Comparison of ENCODE assay signal across 1 cellular context in the genomic region with DNA sequence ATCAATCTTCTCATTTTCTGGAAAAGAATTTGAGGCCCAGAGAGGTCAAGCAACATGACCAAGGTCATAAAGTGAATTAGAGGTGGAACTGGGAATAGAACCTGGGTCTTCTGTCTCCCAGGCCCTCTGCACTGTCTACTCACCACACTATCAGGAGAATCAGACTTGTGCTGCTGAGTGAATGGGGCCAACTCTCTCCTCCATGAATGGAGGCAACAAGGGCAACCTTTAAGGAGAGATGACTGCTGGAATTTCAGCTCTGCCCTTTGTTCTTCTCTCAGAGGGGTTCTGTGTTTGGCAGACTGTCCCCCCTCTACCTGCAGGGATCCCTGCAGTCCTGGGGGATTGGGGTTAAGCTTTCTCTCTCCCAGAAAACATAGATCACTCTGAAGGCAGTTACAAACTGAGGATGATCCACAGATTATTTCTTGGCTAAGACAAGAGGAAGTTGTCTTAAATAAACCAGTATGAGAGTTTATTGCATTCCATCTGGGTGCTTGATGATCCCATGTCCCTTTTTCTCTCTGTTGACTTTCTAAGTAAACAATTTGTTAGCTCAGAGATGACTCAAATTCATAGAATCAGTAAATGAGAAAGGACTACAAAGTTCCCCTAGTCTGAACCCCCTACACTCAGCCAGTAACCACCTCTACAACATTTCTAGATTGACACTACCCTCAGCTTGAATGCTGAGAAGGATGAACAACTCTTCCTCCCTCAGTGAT.
TF ChIP-seq lines count a peak whose summit lies in the region.

No MANE protein-coding gene starts in this region.

TF ChIP-seq in GM12878, 131 proteins besides CTCF, POLR2A, EP300 and RAD21 (continued from another document and continues in another):
- TF ChIP-seq, protein P1, sequence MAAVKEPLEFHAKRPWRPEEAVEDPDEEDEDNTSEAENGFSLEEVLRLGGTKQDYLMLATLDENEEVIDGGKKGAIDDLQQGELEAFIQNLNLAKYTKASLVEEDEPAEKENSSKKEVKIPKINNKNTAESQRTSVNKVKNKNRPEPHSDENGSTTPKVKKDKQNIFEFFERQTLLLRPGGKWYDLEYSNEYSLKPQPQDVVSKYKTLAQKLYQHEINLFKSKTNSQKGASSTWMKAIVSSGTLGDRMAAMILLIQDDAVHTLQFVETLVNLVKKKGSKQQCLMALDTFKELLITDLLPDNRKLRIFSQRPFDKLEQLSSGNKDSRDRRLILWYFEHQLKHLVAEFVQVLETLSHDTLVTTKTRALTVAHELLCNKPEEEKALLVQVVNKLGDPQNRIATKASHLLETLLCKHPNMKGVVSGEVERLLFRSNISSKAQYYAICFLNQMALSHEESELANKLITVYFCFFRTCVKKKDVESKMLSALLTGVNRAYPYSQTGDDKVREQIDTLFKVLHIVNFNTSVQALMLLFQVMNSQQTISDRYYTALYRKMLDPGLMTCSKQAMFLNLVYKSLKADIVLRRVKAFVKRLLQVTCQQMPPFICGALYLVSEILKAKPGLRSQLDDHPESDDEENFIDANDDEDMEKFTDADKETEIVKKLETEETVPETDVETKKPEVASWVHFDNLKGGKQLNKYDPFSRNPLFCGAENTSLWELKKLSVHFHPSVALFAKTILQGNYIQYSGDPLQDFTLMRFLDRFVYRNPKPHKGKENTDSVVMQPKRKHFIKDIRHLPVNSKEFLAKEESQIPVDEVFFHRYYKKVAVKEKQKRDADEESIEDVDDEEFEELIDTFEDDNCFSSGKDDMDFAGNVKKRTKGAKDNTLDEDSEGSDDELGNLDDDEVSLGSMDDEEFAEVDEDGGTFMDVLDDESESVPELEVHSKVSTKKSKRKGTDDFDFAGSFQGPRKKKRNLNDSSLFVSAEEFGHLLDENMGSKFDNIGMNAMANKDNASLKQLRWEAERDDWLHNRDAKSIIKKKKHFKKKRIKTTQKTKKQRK (IDR thresholded peaks at IDR 0.05; ENCODE audit: low read depth, low read length), result no peak
- TF ChIP-seq RCOR1 (conservative IDR thresholded peaks at IDR 0.05; ENCODE audit: low read depth, low read length) (no peak), BACH1 (IDR thresholded peaks at IDR 0.05; ENCODE audit: borderline replicate concordance) (no peak), KLF5 (IDR thresholded peaks at IDR 0.05; ENCODE audit: partially characterized antibody) (no peak), CHD2 (IDR thresholded peaks at IDR 0.05; ENCODE audit: borderline replicate concordance, low read depth, low read length) (no peak), SMARCA5 (IDR thresholded peaks at IDR 0.05) (no peak), CEBPB (IDR thresholded peaks at IDR 0.05; ENCODE audit: borderline replicate concordance in 1 of 2, low read depth in 2 of 2, low read length in 2 of 2) (no peak), NRF1 (conservative IDR thresholded peaks at IDR 0.05; ENCODE audit: low read depth, low read length) (no peak), RELA (IDR thresholded peaks at IDR 0.05; ENCODE audit: borderline replicate concordance, partially characterized antibody) (no peak), GABPA (IDR thresholded peaks at IDR 0.05; ENCODE audit: low read depth) (no peak), STAT1 (conservative IDR thresholded peaks at IDR 0.05) (no peak), IRF4 (IDR thresholded peaks at IDR 0.05; ENCODE audit: low read depth, low read length) (no peak; the same call in 1 of the 2 replicates), RB1 (IDR thresholded peaks at IDR 0.05; ENCODE audit: borderline replicate concordance) (no peak), LARP7 (IDR thresholded peaks at IDR 0.05) (no peak), TARDBP (IDR thresholded peaks at IDR 0.05; ENCODE audit: borderline replicate concordance) (no peak), RAD51 (IDR thresholded peaks at IDR 0.05) (no peak), ZNF207 (IDR thresholded peaks at IDR 0.05; ENCODE audit: borderline replicate concordance) (no peak), KDM1A (IDR thresholded peaks at IDR 0.05; ENCODE audit: borderline replicate concordance) (no peak), ZBED1 (IDR thresholded peaks at IDR 0.05; ENCODE audit: borderline replicate concordance) (no peak), ZNF274 (IDR thresholded peaks at IDR 0.05; ENCODE audit: insufficient read depth, insufficient read length) (no peak), SREBF1 (IDR thresholded peaks at IDR 0.05; ENCODE audit: low read length) (no peak), MXI1 (IDR thresholded peaks at IDR 0.05; ENCODE audit: low read depth, low read length) (no peak), NFYA (IDR thresholded peaks at IDR 0.05; ENCODE audit: borderline replicate concordance, low read depth, low read length) (no peak), RFX5 (IDR thresholded peaks at IDR 0.05; ENCODE audit: low read depth, low read length) (no peak), CHD4 (IDR thresholded peaks at IDR 0.05) (no peak)
- TF ChIP-seq, protein P2, sequence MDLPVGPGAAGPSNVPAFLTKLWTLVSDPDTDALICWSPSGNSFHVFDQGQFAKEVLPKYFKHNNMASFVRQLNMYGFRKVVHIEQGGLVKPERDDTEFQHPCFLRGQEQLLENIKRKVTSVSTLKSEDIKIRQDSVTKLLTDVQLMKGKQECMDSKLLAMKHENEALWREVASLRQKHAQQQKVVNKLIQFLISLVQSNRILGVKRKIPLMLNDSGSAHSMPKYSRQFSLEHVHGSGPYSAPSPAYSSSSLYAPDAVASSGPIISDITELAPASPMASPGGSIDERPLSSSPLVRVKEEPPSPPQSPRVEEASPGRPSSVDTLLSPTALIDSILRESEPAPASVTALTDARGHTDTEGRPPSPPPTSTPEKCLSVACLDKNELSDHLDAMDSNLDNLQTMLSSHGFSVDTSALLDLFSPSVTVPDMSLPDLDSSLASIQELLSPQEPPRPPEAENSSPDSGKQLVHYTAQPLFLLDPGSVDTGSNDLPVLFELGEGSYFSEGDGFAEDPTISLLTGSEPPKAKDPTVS (IDR thresholded peaks at IDR 0.05; ENCODE audit: low read depth, low read length), result no peak
- TF ChIP-seq, protein P3, sequence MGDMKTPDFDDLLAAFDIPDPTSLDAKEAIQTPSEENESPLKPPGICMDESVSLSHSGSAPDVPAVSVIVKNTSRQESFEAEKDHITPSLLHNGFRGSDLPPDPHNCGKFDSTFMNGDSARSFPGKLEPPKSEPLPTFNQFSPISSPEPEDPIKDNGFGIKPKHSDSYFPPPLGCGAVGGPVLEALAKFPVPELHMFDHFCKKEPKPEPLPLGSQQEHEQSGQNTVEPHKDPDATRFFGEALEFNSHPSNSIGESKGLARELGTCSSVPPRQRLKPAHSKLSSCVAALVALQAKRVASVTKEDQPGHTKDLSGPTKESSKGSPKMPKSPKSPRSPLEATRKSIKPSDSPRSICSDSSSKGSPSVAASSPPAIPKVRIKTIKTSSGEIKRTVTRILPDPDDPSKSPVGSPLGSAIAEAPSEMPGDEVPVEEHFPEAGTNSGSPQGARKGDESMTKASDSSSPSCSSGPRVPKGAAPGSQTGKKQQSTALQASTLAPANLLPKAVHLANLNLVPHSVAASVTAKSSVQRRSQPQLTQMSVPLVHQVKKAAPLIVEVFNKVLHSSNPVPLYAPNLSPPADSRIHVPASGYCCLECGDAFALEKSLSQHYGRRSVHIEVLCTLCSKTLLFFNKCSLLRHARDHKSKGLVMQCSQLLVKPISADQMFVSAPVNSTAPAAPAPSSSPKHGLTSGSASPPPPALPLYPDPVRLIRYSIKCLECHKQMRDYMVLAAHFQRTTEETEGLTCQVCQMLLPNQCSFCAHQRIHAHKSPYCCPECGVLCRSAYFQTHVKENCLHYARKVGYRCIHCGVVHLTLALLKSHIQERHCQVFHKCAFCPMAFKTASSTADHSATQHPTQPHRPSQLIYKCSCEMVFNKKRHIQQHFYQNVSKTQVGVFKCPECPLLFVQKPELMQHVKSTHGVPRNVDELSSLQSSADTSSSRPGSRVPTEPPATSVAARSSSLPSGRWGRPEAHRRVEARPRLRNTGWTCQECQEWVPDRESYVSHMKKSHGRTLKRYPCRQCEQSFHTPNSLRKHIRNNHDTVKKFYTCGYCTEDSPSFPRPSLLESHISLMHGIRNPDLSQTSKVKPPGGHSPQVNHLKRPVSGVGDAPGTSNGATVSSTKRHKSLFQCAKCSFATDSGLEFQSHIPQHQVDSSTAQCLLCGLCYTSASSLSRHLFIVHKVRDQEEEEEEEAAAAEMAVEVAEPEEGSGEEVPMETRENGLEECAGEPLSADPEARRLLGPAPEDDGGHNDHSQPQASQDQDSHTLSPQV (IDR thresholded peaks at IDR 0.05), result no peak
- TF ChIP-seq, protein P4, sequence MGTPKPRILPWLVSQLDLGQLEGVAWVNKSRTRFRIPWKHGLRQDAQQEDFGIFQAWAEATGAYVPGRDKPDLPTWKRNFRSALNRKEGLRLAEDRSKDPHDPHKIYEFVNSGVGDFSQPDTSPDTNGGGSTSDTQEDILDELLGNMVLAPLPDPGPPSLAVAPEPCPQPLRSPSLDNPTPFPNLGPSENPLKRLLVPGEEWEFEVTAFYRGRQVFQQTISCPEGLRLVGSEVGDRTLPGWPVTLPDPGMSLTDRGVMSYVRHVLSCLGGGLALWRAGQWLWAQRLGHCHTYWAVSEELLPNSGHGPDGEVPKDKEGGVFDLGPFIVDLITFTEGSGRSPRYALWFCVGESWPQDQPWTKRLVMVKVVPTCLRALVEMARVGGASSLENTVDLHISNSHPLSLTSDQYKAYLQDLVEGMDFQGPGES (IDR thresholded peaks at IDR 0.05), result no peak
- TF ChIP-seq, protein P5, sequence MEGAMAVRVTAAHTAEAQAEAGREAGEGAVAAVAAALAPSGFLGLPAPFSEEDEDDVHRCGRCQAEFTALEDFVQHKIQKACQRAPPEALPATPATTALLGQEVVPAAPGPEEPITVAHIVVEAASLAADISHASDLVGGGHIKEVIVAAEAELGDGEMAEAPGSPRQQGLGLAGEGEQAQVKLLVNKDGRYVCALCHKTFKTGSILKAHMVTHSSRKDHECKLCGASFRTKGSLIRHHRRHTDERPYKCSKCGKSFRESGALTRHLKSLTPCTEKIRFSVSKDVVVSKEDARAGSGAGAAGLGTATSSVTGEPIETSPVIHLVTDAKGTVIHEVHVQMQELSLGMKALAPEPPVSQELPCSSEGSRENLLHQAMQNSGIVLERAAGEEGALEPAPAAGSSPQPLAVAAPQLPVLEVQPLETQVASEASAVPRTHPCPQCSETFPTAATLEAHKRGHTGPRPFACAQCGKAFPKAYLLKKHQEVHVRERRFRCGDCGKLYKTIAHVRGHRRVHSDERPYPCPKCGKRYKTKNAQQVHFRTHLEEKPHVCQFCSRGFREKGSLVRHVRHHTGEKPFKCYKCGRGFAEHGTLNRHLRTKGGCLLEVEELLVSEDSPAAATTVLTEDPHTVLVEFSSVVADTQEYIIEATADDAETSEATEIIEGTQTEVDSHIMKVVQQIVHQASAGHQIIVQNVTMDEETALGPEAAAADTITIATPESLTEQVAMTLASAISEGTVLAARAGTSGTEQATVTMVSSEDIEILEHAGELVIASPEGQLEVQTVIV (IDR thresholded peaks at IDR 0.05; ENCODE audit: borderline replicate concordance, partially characterized antibody), result no peak
- TF ChIP-seq, protein P6, sequence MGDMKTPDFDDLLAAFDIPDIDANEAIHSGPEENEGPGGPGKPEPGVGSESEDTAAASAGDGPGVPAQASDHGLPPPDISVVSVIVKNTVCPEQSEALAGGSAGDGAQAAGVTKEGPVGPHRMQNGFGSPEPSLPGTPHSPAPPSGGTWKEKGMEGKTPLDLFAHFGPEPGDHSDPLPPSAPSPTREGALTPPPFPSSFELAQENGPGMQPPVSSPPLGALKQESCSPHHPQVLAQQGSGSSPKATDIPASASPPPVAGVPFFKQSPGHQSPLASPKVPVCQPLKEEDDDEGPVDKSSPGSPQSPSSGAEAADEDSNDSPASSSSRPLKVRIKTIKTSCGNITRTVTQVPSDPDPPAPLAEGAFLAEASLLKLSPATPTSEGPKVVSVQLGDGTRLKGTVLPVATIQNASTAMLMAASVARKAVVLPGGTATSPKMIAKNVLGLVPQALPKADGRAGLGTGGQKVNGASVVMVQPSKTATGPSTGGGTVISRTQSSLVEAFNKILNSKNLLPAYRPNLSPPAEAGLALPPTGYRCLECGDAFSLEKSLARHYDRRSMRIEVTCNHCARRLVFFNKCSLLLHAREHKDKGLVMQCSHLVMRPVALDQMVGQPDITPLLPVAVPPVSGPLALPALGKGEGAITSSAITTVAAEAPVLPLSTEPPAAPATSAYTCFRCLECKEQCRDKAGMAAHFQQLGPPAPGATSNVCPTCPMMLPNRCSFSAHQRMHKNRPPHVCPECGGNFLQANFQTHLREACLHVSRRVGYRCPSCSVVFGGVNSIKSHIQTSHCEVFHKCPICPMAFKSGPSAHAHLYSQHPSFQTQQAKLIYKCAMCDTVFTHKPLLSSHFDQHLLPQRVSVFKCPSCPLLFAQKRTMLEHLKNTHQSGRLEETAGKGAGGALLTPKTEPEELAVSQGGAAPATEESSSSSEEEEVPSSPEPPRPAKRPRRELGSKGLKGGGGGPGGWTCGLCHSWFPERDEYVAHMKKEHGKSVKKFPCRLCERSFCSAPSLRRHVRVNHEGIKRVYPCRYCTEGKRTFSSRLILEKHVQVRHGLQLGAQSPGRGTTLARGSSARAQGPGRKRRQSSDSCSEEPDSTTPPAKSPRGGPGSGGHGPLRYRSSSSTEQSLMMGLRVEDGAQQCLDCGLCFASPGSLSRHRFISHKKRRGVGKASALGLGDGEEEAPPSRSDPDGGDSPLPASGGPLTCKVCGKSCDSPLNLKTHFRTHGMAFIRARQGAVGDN (IDR thresholded peaks at IDR 0.05), result no peak
- TF ChIP-seq, protein P7, sequence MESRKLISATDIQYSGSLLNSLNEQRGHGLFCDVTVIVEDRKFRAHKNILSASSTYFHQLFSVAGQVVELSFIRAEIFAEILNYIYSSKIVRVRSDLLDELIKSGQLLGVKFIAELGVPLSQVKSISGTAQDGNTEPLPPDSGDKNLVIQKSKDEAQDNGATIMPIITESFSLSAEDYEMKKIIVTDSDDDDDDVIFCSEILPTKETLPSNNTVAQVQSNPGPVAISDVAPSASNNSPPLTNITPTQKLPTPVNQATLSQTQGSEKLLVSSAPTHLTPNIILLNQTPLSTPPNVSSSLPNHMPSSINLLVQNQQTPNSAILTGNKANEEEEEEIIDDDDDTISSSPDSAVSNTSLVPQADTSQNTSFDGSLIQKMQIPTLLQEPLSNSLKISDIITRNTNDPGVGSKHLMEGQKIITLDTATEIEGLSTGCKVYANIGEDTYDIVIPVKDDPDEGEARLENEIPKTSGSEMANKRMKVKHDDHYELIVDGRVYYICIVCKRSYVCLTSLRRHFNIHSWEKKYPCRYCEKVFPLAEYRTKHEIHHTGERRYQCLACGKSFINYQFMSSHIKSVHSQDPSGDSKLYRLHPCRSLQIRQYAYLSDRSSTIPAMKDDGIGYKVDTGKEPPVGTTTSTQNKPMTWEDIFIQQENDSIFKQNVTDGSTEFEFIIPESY (IDR thresholded peaks at IDR 0.05), result no peak
- TF ChIP-seq, protein P8, sequence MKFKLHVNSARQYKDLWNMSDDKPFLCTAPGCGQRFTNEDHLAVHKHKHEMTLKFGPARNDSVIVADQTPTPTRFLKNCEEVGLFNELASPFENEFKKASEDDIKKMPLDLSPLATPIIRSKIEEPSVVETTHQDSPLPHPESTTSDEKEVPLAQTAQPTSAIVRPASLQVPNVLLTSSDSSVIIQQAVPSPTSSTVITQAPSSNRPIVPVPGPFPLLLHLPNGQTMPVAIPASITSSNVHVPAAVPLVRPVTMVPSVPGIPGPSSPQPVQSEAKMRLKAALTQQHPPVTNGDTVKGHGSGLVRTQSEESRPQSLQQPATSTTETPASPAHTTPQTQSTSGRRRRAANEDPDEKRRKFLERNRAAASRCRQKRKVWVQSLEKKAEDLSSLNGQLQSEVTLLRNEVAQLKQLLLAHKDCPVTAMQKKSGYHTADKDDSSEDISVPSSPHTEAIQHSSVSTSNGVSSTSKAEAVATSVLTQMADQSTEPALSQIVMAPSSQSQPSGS (IDR thresholded peaks at IDR 0.05; ENCODE audit: low read length), result 0 out of 2 replicates have a peak, but pooled peaks have one; percentile 28
- TF ChIP-seq, protein P9, sequence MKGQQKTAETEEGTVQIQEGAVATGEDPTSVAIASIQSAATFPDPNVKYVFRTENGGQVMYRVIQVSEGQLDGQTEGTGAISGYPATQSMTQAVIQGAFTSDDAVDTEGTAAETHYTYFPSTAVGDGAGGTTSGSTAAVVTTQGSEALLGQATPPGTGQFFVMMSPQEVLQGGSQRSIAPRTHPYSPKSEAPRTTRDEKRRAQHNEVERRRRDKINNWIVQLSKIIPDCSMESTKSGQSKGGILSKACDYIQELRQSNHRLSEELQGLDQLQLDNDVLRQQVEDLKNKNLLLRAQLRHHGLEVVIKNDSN (IDR thresholded peaks at IDR 0.05; ENCODE audit: borderline replicate concordance, extremely low read length, insufficient read depth, low read depth, low read length), result no peak
